Comparison of ENCODE assay signal across 8 cellular contexts in the genomic region with DNA sequence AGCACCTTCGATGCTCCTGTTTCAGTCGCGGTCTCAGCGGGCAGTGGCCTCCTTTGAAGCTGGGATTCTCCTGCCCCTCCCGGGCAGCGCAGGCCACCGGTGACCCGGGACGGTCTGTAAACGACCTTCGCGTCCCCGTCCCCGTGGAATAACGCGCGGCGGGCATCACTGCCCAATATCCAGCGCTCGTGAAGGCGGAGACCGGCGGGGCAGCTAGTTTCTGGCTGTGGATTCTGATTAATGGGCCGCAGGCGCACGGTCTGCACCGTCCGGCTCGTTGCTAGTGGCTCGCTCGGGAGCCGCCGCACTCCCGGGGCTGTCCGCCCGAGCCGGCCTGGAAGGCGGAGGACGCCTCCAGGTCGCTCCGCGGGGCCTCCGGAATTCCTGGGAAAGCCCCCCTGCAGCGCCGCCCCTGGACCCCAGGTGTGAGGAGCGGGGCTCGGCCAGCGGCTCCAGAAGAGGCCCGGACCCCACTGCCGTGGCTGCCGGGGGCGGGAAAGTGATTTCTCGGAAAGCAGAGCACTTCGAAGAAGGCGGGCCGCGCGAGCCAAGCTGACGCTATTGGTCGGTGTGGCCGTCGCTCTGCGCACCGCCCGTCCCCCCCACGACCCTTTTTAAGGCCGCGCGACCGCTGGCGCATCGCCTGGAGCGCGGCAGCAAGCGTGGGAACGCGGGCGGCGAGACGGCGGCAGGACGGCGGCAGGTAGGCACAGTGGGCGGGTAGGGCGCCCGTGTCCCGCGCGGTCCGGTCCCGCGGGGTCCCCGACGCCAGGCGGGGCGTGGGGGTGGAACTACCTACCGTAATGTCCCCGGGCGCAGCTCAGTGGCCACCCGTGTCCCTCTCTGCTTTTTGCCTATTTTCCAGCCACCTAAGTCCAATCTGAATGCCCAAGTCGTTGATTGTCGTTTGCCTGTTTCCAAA. TPM values are rescaled to one million over a fixed set of nuclear protein-coding genes. Genes with fewer than 3 reads are reported as not detected.
DNase-seq lines count a peak whose midpoint lies in the region; ATAC-seq and TF ChIP-seq lines count a peak whose summit lies in the region.

A gene with protein sequence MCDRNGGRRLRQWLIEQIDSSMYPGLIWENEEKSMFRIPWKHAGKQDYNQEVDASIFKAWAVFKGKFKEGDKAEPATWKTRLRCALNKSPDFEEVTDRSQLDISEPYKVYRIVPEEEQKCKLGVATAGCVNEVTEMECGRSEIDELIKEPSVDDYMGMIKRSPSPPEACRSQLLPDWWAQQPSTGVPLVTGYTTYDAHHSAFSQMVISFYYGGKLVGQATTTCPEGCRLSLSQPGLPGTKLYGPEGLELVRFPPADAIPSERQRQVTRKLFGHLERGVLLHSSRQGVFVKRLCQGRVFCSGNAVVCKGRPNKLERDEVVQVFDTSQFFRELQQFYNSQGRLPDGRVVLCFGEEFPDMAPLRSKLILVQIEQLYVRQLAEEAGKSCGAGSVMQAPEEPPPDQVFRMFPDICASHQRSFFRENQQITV (plus strand): TSS at position 642 of the 922 bp plus-strand sequence. CDS start 3,854 bp downstream, outside the sequence.

- peak within 1 kb of the TSS; percentile 86 for H3K4me3 Mint-ChIP-seq in activated CD4-positive, alpha-beta T cell treated with anti-CD3 and anti-CD28 coated beads, Interleukin-2, amount 10 ng/mL, durations not matched to agents 7 days and 5 days
- peak within 1 kb of the TSS; percentile 84 for H3K4me3 Mint-ChIP-seq in dendritic cell treated with granulocyte-macrophage colony-stimulating factor and Interleukin-4, amounts not matched to agents 40 ng/mL and 50 ng/mL, for 4 days

- POLR2A ChIA-PET in activated CD4-positive, alpha-beta T cell treated with anti-CD3 and anti-CD28 coated beads, Interleukin-2, amount 10 ng/mL, durations not matched to agents 7 days and 5 days (lab: Charles Lee), result no interaction called here

- H3K4me1 ChIP-seq in mesendoderm (ENCODE audit: control insufficient read depth, low read depth, low read length), result no peaks in the 10 kb centered on the region

- ATAC-seq in HG03280 (IDR thresholded peaks at IDR 0.05; ENCODE audit: unreplicated experiment) (peak; percentile 52), HG02870 (IDR thresholded peaks at IDR 0.05; ENCODE audit: unreplicated experiment) (no peak)

- no peak within 1 kb of the TSS for H2BK5ac ChIP-seq in mesendoderm (ENCODE audit: low read length)

- TF ChIP-seq POLR2A in GM18951 (IDR thresholded peaks at IDR 0.05; ENCODE audit: extremely low read depth, insufficient read depth, insufficient read length), result peak; percentile 99

- H3K18ac ChIP-seq in mesendoderm (ENCODE audit: low read length), result peak within 1 kb of the TSS; percentile 9

- DNase-seq in activated CD4-positive, alpha-beta T cell treated with anti-CD3 and anti-CD28 coated beads, Interleukin-2, amount 10 ng/mL, durations not matched to agents 7 days and 5 days, result peak; percentile 75
- DNase-seq in mesendoderm, result peak; percentile 70
- peak; percentile 59 for DNase-seq in stimulated activated CD8-positive, alpha-beta memory T cell treated with anti-CD3 and anti-CD28 coated beads, Interleukin-15, amount 100 ng/mL, for 24 hours (ENCODE audit: low read depth)
- DNase-seq in glomerular visceral epithelial cell (ENCODE audit: extremely low spot score), result no peak

- H3K56ac ChIP-seq in mesendoderm (ENCODE audit: low read length), result peak within 1 kb of the TSS; percentile 73

- H3K36me3 Mint-ChIP-seq in activated CD4-positive, alpha-beta T cell treated with anti-CD3 and anti-CD28 coated beads, Interleukin-2, amount 10 ng/mL, durations not matched to agents 7 days and 5 days (ENCODE audit: low read depth), result peaks cover 9% of the 10 kb centered on the region
- H3K36me3 Mint-ChIP-seq in dendritic cell treated with granulocyte-macrophage colony-stimulating factor and Interleukin-4, amounts not matched to agents 40 ng/mL and 50 ng/mL, for 4 days (ENCODE audit: low read depth), result peaks cover 39% of the 10 kb centered on the region

- H3K79me2 ChIP-seq in mesendoderm (ENCODE audit: control insufficient read depth, insufficient read depth, low read length), result no peaks in the 10 kb centered on the region

- WGBS in mesendoderm (ENCODE audit: extremely low coverage, insufficient coverage, low lambda C conversion rate), result no CpG with 5 or more reads among the region's 102 CpGs

- no peaks in the 10 kb centered on the region for H3K79me1 ChIP-seq in mesendoderm (ENCODE audit: low read length)

- H3K27me3 Mint-ChIP-seq in activated CD4-positive, alpha-beta T cell treated with anti-CD3 and anti-CD28 coated beads, Interleukin-2, amount 10 ng/mL, durations not matched to agents 7 days and 5 days, result peaks cover 13% of the 10 kb centered on the region
- peaks cover 6% of the 10 kb centered on the region for H3K27me3 Mint-ChIP-seq in dendritic cell treated with granulocyte-macrophage colony-stimulating factor and Interleukin-4, amounts not matched to agents 40 ng/mL and 50 ng/mL, for 4 days

- peak within 1 kb of the TSS; percentile 49 for H3K9ac ChIP-seq in mesendoderm (ENCODE audit: low read length)

- peaks cover 12% of the 10 kb centered on the region for H3K27me3 ChIP-seq in mesendoderm (ENCODE audit: insufficient read depth, low read length, poor library complexity)

- no peaks in the 10 kb centered on the region for H3K36me3 ChIP-seq in mesendoderm (ENCODE audit: control insufficient read depth, insufficient read depth, low read length)

- no peak within 1 kb of the TSS for H2AK5ac ChIP-seq in mesendoderm (ENCODE audit: low read length)

- no peak within 1 kb of the TSS for H4K8ac ChIP-seq in mesendoderm (ENCODE audit: low read depth, low read length)

- H3K27ac ChIP-seq in mesendoderm (ENCODE audit: low read depth, low read length), result no peak within 1 kb of the TSS

- H3K4me3 ChIP-seq in mesendoderm (ENCODE audit: low read length), result peak within 1 kb of the TSS; percentile 22

- H3K4me1 Mint-ChIP-seq in activated CD4-positive, alpha-beta T cell treated with anti-CD3 and anti-CD28 coated beads, Interleukin-2, amount 10 ng/mL, durations not matched to agents 7 days and 5 days, result peaks cover 55% of the 10 kb centered on the region
- peaks cover 56% of the 10 kb centered on the region for H3K4me1 Mint-ChIP-seq in dendritic cell treated with granulocyte-macrophage colony-stimulating factor and Interleukin-4, amounts not matched to agents 40 ng/mL and 50 ng/mL, for 4 days (ENCODE audit: low read depth)

- H4K5ac ChIP-seq in mesendoderm (ENCODE audit: low read length), result no peak within 1 kb of the TSS

- no peak within 1 kb of the TSS for H2BK120ac ChIP-seq in mesendoderm (ENCODE audit: low read depth, low read length)

- intact Hi-C loops in dendritic cell treated with granulocyte-macrophage colony-stimulating factor and Interleukin-4, amounts not matched to agents 40 ng/mL and 50 ng/mL, for 4 days (cut with micrococcal nuclease), result no loop called here

- CTCF ChIA-PET in activated CD4-positive, alpha-beta T cell treated with anti-CD3 and anti-CD28 coated beads, Interleukin-2, amount 10 ng/mL, durations not matched to agents 7 days and 5 days (lab: Charles Lee), result interaction anchor here (1.5 kb wide), 1 partner anchor 77 kb away, joined by 4 read pairs; no protein-coding TSS in a partner anchor

- peak within 1 kb of the TSS; percentile 81 for H3K27ac Mint-ChIP-seq in activated CD4-positive, alpha-beta T cell treated with anti-CD3 and anti-CD28 coated beads, Interleukin-2, amount 10 ng/mL, durations not matched to agents 7 days and 5 days
- peak within 1 kb of the TSS; percentile 88 for H3K27ac Mint-ChIP-seq in dendritic cell treated with granulocyte-macrophage colony-stimulating factor and Interleukin-4, amounts not matched to agents 40 ng/mL and 50 ng/mL, for 4 days

- H3K9me3 Mint-ChIP-seq in activated CD4-positive, alpha-beta T cell treated with anti-CD3 and anti-CD28 coated beads, Interleukin-2, amount 10 ng/mL, durations not matched to agents 7 days and 5 days, result no peaks in the 10 kb centered on the region
- no peaks in the 10 kb centered on the region for H3K9me3 Mint-ChIP-seq in dendritic cell treated with granulocyte-macrophage colony-stimulating factor and Interleukin-4, amounts not matched to agents 40 ng/mL and 50 ng/mL, for 4 days

- no peak within 1 kb of the TSS for H3K23ac ChIP-seq in mesendoderm (ENCODE audit: low read length)

- H3K4ac ChIP-seq in mesendoderm (ENCODE audit: low read depth, low read length), result no peak within 1 kb of the TSS

- H2BK15ac ChIP-seq in mesendoderm (replicated peaks; ENCODE audit: low read depth), result no peak within 1 kb of the TSS

- in situ Hi-C loops in GM18951 (cut with MboI; ENCODE audit: low sequenced_read_pairs, unreplicated experiment), result loop anchor here (10.0 kb wide), 1 partner anchor 116 kb away; no protein-coding TSS in a partner anchor

- peak within 1 kb of the TSS; percentile 66 for H3K4me2 ChIP-seq in mesendoderm (ENCODE audit: low read length)

RNA-seq across cellular contexts. Expression of the gene that starts here (rescaled TPM):
- total RNA-seq in activated CD4-positive, alpha-beta T cell treated with anti-CD3 and anti-CD28 coated beads, Interleukin-2, amount 10 ng/mL, durations not matched to agents 7 days and 5 days, result 10 to 100 TPM; 11.6 to 14.7 TPM
- polyA plus RNA-seq in mesendoderm (2013, experiment 1 of 2), result 0.07 TPM
- polyA plus RNA-seq in mesendoderm (2013, experiment 2 of 2), result 0.07 TPM
